16 cellular contexts compared by ENCODE assay signal in the genomic region with DNA sequence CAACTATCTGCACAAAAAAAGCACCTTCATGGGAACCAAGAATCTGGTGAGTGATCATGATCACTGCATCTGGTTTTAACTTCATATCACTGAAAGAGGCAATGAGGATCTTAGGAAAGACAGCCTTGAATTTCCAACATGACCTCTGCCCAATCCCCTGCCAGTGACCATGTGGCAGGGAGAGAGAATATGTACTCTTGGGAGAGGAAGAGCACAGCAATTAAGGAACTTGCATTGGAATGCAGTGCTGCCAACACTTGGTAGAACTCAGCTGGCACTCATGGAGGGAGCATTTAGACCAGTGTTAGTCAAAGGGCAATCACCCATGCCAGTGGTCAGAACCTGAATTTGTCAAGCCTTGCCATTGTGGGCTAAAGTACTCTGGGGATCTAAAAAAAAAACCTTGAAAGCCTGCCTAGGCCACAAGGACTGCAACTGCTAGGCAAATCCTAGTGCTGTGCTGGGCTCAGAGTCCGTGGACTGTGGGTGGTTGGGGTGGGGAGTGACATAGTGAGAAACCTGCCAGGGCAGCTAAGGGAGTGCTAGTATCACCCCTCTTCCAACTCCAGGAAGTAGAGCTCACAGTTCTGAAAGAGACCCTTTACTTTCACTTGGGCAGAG.
"Had no signal": no experiment of that assay in that cellular context is flagged by ENCODE, and none has a peak within 500 bp of the region (broad histone marks: within the 10 kb centered on the region; RNA-seq: fewer than 3 reads in every experiment).

No MANE protein-coding gene starts in this region.

- H3K4me1 ChIP-seq: foreskin keratinocyte, lower lobe of right lung, pancreas, tibial artery, vagina had no signal

- H3K36me3 ChIP-seq: brain microvascular endothelial cell, lower lobe of right lung, pancreas, tibial artery, vagina had no signal

- H3K4me3 ChIP-seq: lower lobe of right lung, pancreas, tibial artery, vagina had no signal

- DNase-seq: activated CD4-positive, alpha-beta T cell treated with anti-CD3 and anti-CD28 coated beads, Interleukin-2, amount 10 ng/mL, durations not matched to agents 24 days and 14 days; activated CD4-positive, CD25-positive, alpha-beta regulatory T cell; activated CD8-positive, alpha-beta T cell treated with anti-CD3 and anti-CD28 coated beads, Interleukin-2, amount 10 ng/mL, durations not matched to agents 7 days and 5 days; activated naive CD8-positive, alpha-beta T cell treated with anti-CD3 and anti-CD28 coated beads, Interleukin-2, amount 10 ng/mL, durations not matched to agents 7 days and 5 days; brain microvascular endothelial cell; cortex of kidney; effector CD4-positive, alpha-beta T cell; foreskin keratinocyte; immature natural killer cell; lower lobe of right lung; pancreas; stimulated activated CD4-positive, alpha-beta T cell treated with anti-CD3 and anti-CD28 coated beads, Interleukin-2, amount 100 ng/mL, for 48 hours; tibial artery had no signal

- H3K27me3 ChIP-seq: brain microvascular endothelial cell, foreskin keratinocyte, vagina had no signal

- H3K9me3 ChIP-seq: lower lobe of right lung, pancreas, tibial artery, vagina had no signal

- H3K27ac ChIP-seq: brain microvascular endothelial cell, foreskin keratinocyte, lower lobe of right lung, pancreas, tibial artery, vagina had no signal

- FAIRE-seq: endothelial cell of umbilical vein, pancreas had no signal

- ATAC-seq: activated CD8-positive, alpha-beta T cell treated with anti-CD3 and anti-CD28 coated beads, Interleukin-2, amount 10 ng/mL, durations not matched to agents 7 days and 5 days; pancreas; stimulated activated memory B cell treated with anti-CD40 and anti-IgM and Interleukin-4, amounts not matched to agents 10 μg/mL and 1 μg/mL and 100 μg/mL, for 72 hours had no signal
